In genomic region chr20:4324611-4325238, GRCh38 we compare ENCODE assay signal across 19 cellular contexts.
"Had no signal": no experiment of that assay in that cellular context is flagged by ENCODE, and none has a peak within 500 bp of the region (broad histone marks: within the 10 kb centered on the region; RNA-seq: fewer than 3 reads in every experiment).

No MANE protein-coding gene starts in this region.

- H3K27ac ChIP-seq: colonic mucosa, gastroesophageal sphincter, neutrophil, parathyroid adenoma, stomach had no signal

- H2AFZ ChIP-seq: parathyroid adenoma had no signal

- H3K36me3 Mint-ChIP-seq: activated CD4-positive, alpha-beta memory T cell treated with anti-CD3 and anti-CD28 coated beads for 36 hours; activated CD8-positive, alpha-beta memory T cell treated with anti-CD3 and anti-CD28 coated beads, Interleukin-2, amount 10 ng/mL, durations not matched to agents 7 days and 5 days; activated naive CD4-positive, alpha-beta T cell treated with anti-CD3 and anti-CD28 coated beads, Interleukin-2, amount 10 ng/mL, durations not matched to agents 7 days and 5 days; natural killer cell; stimulated activated effector memory CD8-positive, alpha-beta T cell treated with anti-CD3 and anti-CD28 coated beads, Interleukin-12 subunit alpha, Interleukin-12 subunit beta, amount 100 ng/mL, for 72 hours; type B pancreatic cell had no signal

- H3K4me2 ChIP-seq: smooth muscle cell had no signal

- ATAC-seq: activated CD8-positive, alpha-beta memory T cell treated with anti-CD3 and anti-CD28 coated beads, Interleukin-2, amount 10 ng/mL, durations not matched to agents 7 days and 5 days; gastroesophageal sphincter; natural killer cell; stimulated activated effector memory CD8-positive, alpha-beta T cell treated with anti-CD3 and anti-CD28 coated beads, Interleukin-12 subunit alpha, Interleukin-12 subunit beta, amount 100 ng/mL, for 72 hours had no signal

- H3K27ac Mint-ChIP-seq: activated CD4-positive, alpha-beta memory T cell treated with anti-CD3 and anti-CD28 coated beads for 36 hours; activated CD8-positive, alpha-beta memory T cell treated with anti-CD3 and anti-CD28 coated beads, Interleukin-2, amount 10 ng/mL, durations not matched to agents 7 days and 5 days; activated naive CD4-positive, alpha-beta T cell treated with anti-CD3 and anti-CD28 coated beads, Interleukin-2, amount 10 ng/mL, durations not matched to agents 7 days and 5 days; activated T-helper 2 cell treated with anti-CD3 and anti-CD28 coated beads, Interferon-gamma antibody, Interleukin-2, Interleukin-4, amounts not matched to agents 10 μg/mL and 5 μg/mL and 100 μg/mL, durations not matched to agents 14 hours and 24 hours and 36 hours; natural killer cell; stimulated activated effector memory CD8-positive, alpha-beta T cell treated with anti-CD3 and anti-CD28 coated beads, Interleukin-12 subunit alpha, Interleukin-12 subunit beta, amount 100 ng/mL, for 72 hours; type B pancreatic cell had no signal

- H3K36me3 ChIP-seq: colonic mucosa, gastroesophageal sphincter, neutrophil, stomach had no signal

- H3K9ac ChIP-seq: parathyroid adenoma had no signal

- DNase-seq: activated B cell treated with CpG ODN at 0.5 μM for 24 hours; activated CD4-positive, alpha-beta memory T cell treated with anti-CD3 and anti-CD28 coated beads for 36 hours; activated CD4-positive, alpha-beta T cell treated with anti-CD3 and anti-CD28 coated beads for 4 hours; activated CD8-positive, alpha-beta memory T cell treated with anti-CD3 and anti-CD28 coated beads, Interleukin-2, amount 10 ng/mL, durations not matched to agents 7 days and 5 days; activated naive CD4-positive, alpha-beta T cell treated with anti-CD3 and anti-CD28 coated beads, Interleukin-2, amount 10 ng/mL, durations not matched to agents 7 days and 5 days; activated T-cell treated with anti-CD3 and anti-CD28 coated beads, Interleukin-2, amount 50 U/mL, for 1 hour; aorta; colonic mucosa; natural killer cell; stimulated activated CD4-positive, alpha-beta T cell treated with anti-CD3 and anti-CD28 coated beads, Interleukin-4, amount 100 ng/mL, for 24 hours; stomach had no signal

- H3K4me1 Mint-ChIP-seq: activated CD8-positive, alpha-beta memory T cell treated with anti-CD3 and anti-CD28 coated beads, Interleukin-2, amount 10 ng/mL, durations not matched to agents 7 days and 5 days; activated naive CD4-positive, alpha-beta T cell treated with anti-CD3 and anti-CD28 coated beads, Interleukin-2, amount 10 ng/mL, durations not matched to agents 7 days and 5 days; central memory CD8-positive, alpha-beta T cell; natural killer cell; stimulated activated effector memory CD8-positive, alpha-beta T cell treated with anti-CD3 and anti-CD28 coated beads, Interleukin-12 subunit alpha, Interleukin-12 subunit beta, amount 100 ng/mL, for 72 hours had no signal

- H3K4me3 Mint-ChIP-seq: activated B cell treated with CpG ODN at 0.5 μM for 24 hours; activated CD4-positive, alpha-beta memory T cell treated with anti-CD3 and anti-CD28 coated beads for 36 hours; activated CD8-positive, alpha-beta memory T cell treated with anti-CD3 and anti-CD28 coated beads, Interleukin-2, amount 10 ng/mL, durations not matched to agents 7 days and 5 days; activated naive CD4-positive, alpha-beta T cell treated with anti-CD3 and anti-CD28 coated beads, Interleukin-2, amount 10 ng/mL, durations not matched to agents 7 days and 5 days; central memory CD8-positive, alpha-beta T cell; natural killer cell; stimulated activated effector memory CD8-positive, alpha-beta T cell treated with anti-CD3 and anti-CD28 coated beads, Interleukin-12 subunit alpha, Interleukin-12 subunit beta, amount 100 ng/mL, for 72 hours; type B pancreatic cell had no signal

- H3K27me3 ChIP-seq: colonic mucosa, gastroesophageal sphincter, neutrophil, stomach had no signal

- H3K9me3 ChIP-seq: colonic mucosa, gastroesophageal sphincter, neutrophil had no signal

- H3K4me3 ChIP-seq: colonic mucosa, gastroesophageal sphincter, smooth muscle cell, stomach had no signal

- H3K27me3 Mint-ChIP-seq: activated B cell treated with CpG ODN at 0.5 μM for 24 hours had no signal

- H3K4me1 ChIP-seq: colonic mucosa, gastroesophageal sphincter, parathyroid adenoma, stomach had no signal

- H3K79me2 ChIP-seq: parathyroid adenoma had no signal

- H3K9me3 Mint-ChIP-seq: activated B cell treated with CpG ODN at 0.5 μM for 24 hours; activated CD4-positive, alpha-beta memory T cell treated with anti-CD3 and anti-CD28 coated beads for 36 hours; activated T-helper 2 cell treated with anti-CD3 and anti-CD28 coated beads, Interferon-gamma antibody, Interleukin-2, Interleukin-4, amounts not matched to agents 10 μg/mL and 5 μg/mL and 100 μg/mL, durations not matched to agents 14 hours and 24 hours and 36 hours; central memory CD8-positive, alpha-beta T cell; natural killer cell; stimulated activated effector memory CD8-positive, alpha-beta T cell treated with anti-CD3 and anti-CD28 coated beads, Interleukin-12 subunit alpha, Interleukin-12 subunit beta, amount 100 ng/mL, for 72 hours had no signal
